ENCODE assay signal across 15 cellular contexts in genomic region chr1:167641786-167642500, GRCh38. TPM values are rescaled to one million over a fixed set of nuclear protein-coding genes. Genes with fewer than 3 reads are reported as not detected.
DNase-seq lines count a peak whose midpoint lies in the region; ATAC-seq and TF ChIP-seq lines count a peak whose summit lies in the region.
"Had no signal": no experiment of that assay in that cellular context is flagged by ENCODE, and none has a peak within 500 bp of the region (broad histone marks: within the 10 kb centered on the region; RNA-seq: fewer than 3 reads in every experiment).

No MANE protein-coding gene starts in this region.

- peak overlapping the region; percentile 56 for H3K27ac Mint-ChIP-seq in activated CD4-positive, alpha-beta T cell treated with anti-CD3 and anti-CD28 coated beads, Interleukin-2, amount 10 ng/mL, durations not matched to agents 7 days and 5 days
- H3K27ac Mint-ChIP-seq in activated naive CD8-positive, alpha-beta T cell treated with anti-CD3 and anti-CD28 coated beads, Interleukin-2, amount 10 ng/mL, durations not matched to agents 7 days and 5 days: peak overlapping the region; percentile 26
- H3K27ac Mint-ChIP-seq: neural progenitor cell had no signal

- no peak for TF ChIP-seq CTCF in KMS-11 (conservative IDR thresholded peaks at IDR 0.05; ENCODE audit: low read depth, low read length)

- peak overlapping the region; percentile 77 for H3K4me3 ChIP-seq in KMS-11 (IDR thresholded peaks at IDR 0.05; ENCODE audit: insufficient read depth, low read depth, low read length)
- H3K4me3 ChIP-seq: hepatocyte, neural progenitor cell, PC-9, right lobe of liver, testis had no signal

- peaks cover 86% of the 10 kb centered on the region for H3K36me3 Mint-ChIP-seq in activated CD4-positive, alpha-beta T cell treated with anti-CD3 and anti-CD28 coated beads, Interleukin-2, amount 10 ng/mL, durations not matched to agents 7 days and 5 days (ENCODE audit: low read depth)
- peaks cover 43% of the 10 kb centered on the region for H3K36me3 Mint-ChIP-seq in activated naive CD8-positive, alpha-beta T cell treated with anti-CD3 and anti-CD28 coated beads, Interleukin-2, amount 10 ng/mL, durations not matched to agents 7 days and 5 days
- H3K36me3 Mint-ChIP-seq: neural progenitor cell had no signal

- intact Hi-C loops in sciatic nerve (cut with DNase I): no loop called here

- H3K4me1 Mint-ChIP-seq in activated CD4-positive, alpha-beta T cell treated with anti-CD3 and anti-CD28 coated beads, Interleukin-2, amount 10 ng/mL, durations not matched to agents 7 days and 5 days: peaks cover 89% of the 10 kb centered on the region
- H3K4me1 Mint-ChIP-seq in activated naive CD8-positive, alpha-beta T cell treated with anti-CD3 and anti-CD28 coated beads, Interleukin-2, amount 10 ng/mL, durations not matched to agents 7 days and 5 days: peaks cover 64% of the 10 kb centered on the region

- H3K4me2 ChIP-seq in KMS-11: peak overlapping the region; percentile 57
- H3K4me2 ChIP-seq: hepatocyte, neural progenitor cell, PC-9 had no signal

- no peaks in the 10 kb centered on the region for H4K20me1 ChIP-seq in KMS-11 (ENCODE audit: insufficient read depth)

- no peak for ATAC-seq in activated naive CD8-positive, alpha-beta T cell treated with anti-CD3 and anti-CD28 coated beads, Interleukin-2, amount 10 ng/mL, durations not matched to agents 7 days and 5 days (ENCODE audit: low read depth)
- ATAC-seq in sciatic nerve (peak; percentile 13), HG02571 (IDR thresholded peaks at IDR 0.05; ENCODE audit: unreplicated experiment) (no peak), left lobe of liver (no peak)

- no peaks in the 10 kb centered on the region for H3K27me3 Mint-ChIP-seq in activated CD4-positive, alpha-beta T cell treated with anti-CD3 and anti-CD28 coated beads, Interleukin-2, amount 10 ng/mL, durations not matched to agents 7 days and 5 days
- no peaks in the 10 kb centered on the region for H3K27me3 Mint-ChIP-seq in activated naive CD8-positive, alpha-beta T cell treated with anti-CD3 and anti-CD28 coated beads, Interleukin-2, amount 10 ng/mL, durations not matched to agents 7 days and 5 days

- peaks cover 62% of the 10 kb centered on the region for H3K79me2 ChIP-seq in KMS-11 (ENCODE audit: insufficient read depth, low read depth)
- H3K79me2 ChIP-seq: hepatocyte had no signal

- no peak for DNase-seq in activated CD4-positive, alpha-beta T cell treated with anti-CD3 and anti-CD28 coated beads, Interleukin-2, amount 10 ng/mL, durations not matched to agents 7 days and 5 days
- no peak for DNase-seq in activated CD4-positive, alpha-beta T cell treated with anti-CD3 and anti-CD28 coated beads for 1 hour
- DNase-seq in activated naive CD8-positive, alpha-beta T cell treated with anti-CD3 and anti-CD28 coated beads, Interleukin-2, amount 10 ng/mL, durations not matched to agents 7 days and 5 days: no peak
- DNase-seq in sciatic nerve (ENCODE audit: low spot score) (no peak), putamen (ENCODE audit: low spot score) (no peak), left lobe of liver (ENCODE audit: low spot score) (no peak)
- DNase-seq: NCI-H2227 treated with DMSO at 0.1 percent for 48 hours, PC-9, right lobe of liver, testis had no signal

- no peaks in the 10 kb centered on the region for H3K9me3 Mint-ChIP-seq in activated CD4-positive, alpha-beta T cell treated with anti-CD3 and anti-CD28 coated beads, Interleukin-2, amount 10 ng/mL, durations not matched to agents 7 days and 5 days
- no peaks in the 10 kb centered on the region for H3K9me3 Mint-ChIP-seq in activated naive CD8-positive, alpha-beta T cell treated with anti-CD3 and anti-CD28 coated beads, Interleukin-2, amount 10 ng/mL, durations not matched to agents 7 days and 5 days
- H3K9me3 Mint-ChIP-seq: neural progenitor cell had no signal

- no peak overlapping the region for H3K4me3 Mint-ChIP-seq in activated CD4-positive, alpha-beta T cell treated with anti-CD3 and anti-CD28 coated beads, Interleukin-2, amount 10 ng/mL, durations not matched to agents 7 days and 5 days
- no peak overlapping the region for H3K4me3 Mint-ChIP-seq in activated naive CD8-positive, alpha-beta T cell treated with anti-CD3 and anti-CD28 coated beads, Interleukin-2, amount 10 ng/mL, durations not matched to agents 7 days and 5 days
- H3K4me3 Mint-ChIP-seq: neural progenitor cell had no signal

- no peaks in the 10 kb centered on the region for H3K36me3 ChIP-seq in KMS-11 (ENCODE audit: insufficient read depth)
- H3K36me3 ChIP-seq: neural progenitor cell, right lobe of liver had no signal

- no peak overlapping the region for H2AFZ ChIP-seq in KMS-11 (ENCODE audit: low read depth)
- H2AFZ ChIP-seq: hepatocyte, neural progenitor cell, PC-9 had no signal

- POLR2A ChIA-PET in activated CD4-positive, alpha-beta T cell treated with anti-CD3 and anti-CD28 coated beads, Interleukin-2, amount 10 ng/mL, durations not matched to agents 7 days and 5 days (lab: Charles Lee): no interaction called here
- POLR2A ChIA-PET in activated naive CD8-positive, alpha-beta T cell treated with anti-CD3 and anti-CD28 coated beads, Interleukin-2, amount 10 ng/mL, durations not matched to agents 7 days and 5 days (lab: Charles Lee): interaction anchor here (1.1 kb wide), 1 partner anchor 10 kb away, joined by 3 read pairs; no protein-coding TSS in a partner anchor

- CTCF ChIA-PET in activated CD4-positive, alpha-beta T cell treated with anti-CD3 and anti-CD28 coated beads, Interleukin-2, amount 10 ng/mL, durations not matched to agents 7 days and 5 days (lab: Charles Lee): no interaction called here

- H3K27me3 ChIP-seq in KMS-11 (ENCODE audit: insufficient read depth, low read depth): no peaks in the 10 kb centered on the region
- H3K27me3 ChIP-seq: hepatocyte, neural progenitor cell, right lobe of liver, testis had no signal

- peak overlapping the region; percentile 78 for H3K27ac ChIP-seq in KMS-11
- H3K27ac ChIP-seq: hepatocyte, neural progenitor cell, PC-9, right lobe of liver, testis had no signal

- H3K9ac ChIP-seq in KMS-11: peak overlapping the region; percentile 43; the same call in 1 of the 2 replicates
- H3K9ac ChIP-seq: neural progenitor cell had no signal

- H3K4me1 ChIP-seq in KMS-11 (ENCODE audit: low read depth, poor library complexity, severe bottlenecking): peaks cover 78% of the 10 kb centered on the region
- H3K4me1 ChIP-seq: neural progenitor cell had no signal

RNA-seq across cellular contexts. Expression of gene RCSD1, which starts 11.9 kb away (rescaled TPM):
- total RNA-seq in activated CD4-positive, alpha-beta T cell treated with anti-CD3 and anti-CD28 coated beads, Interleukin-2, amount 10 ng/mL, durations not matched to agents 7 days and 5 days: 100 to 1,000 TPM; 152 to 157 TPM
- 100 to 1,000 TPM; 131 to 133 TPM for total RNA-seq in activated naive CD8-positive, alpha-beta T cell treated with anti-CD3 and anti-CD28 coated beads, Interleukin-2, amount 10 ng/mL, durations not matched to agents 7 days and 5 days
- total RNA-seq in sciatic nerve (12.2 TPM), left lobe of liver (3.7 TPM)
- total RNA-seq: HT1080, PC-9 had no signal

Comparison
In these comparisons a context has a peak if more than half of its experiments do, and no peak if none do; other contexts are left out.
1. RNA of gene RCSD1, which starts 11.9 kb away (total RNA-seq): 152 to 157 TPM in activated CD4-positive, alpha-beta T cell treated with anti-CD3 and anti-CD28 coated beads, Interleukin-2, amount 10 ng/mL, durations not matched to agents 7 days and 5 days and 131 to 133 TPM in activated naive CD8-positive, alpha-beta T cell treated with anti-CD3 and anti-CD28 coated beads, Interleukin-2, amount 10 ng/mL, durations not matched to agents 7 days and 5 days; 12.2 TPM in sciatic nerve (single experiment) and 3.7 TPM in left lobe of liver (single experiment); every median in the first group is over 10 times any median in the second.